Comparison of ENCODE assay signal across 8 cellular contexts in genomic region chr1:30778156-30778978, GRCh38. TPM values are rescaled to one million over a fixed set of nuclear protein-coding genes. Genes with fewer than 3 reads are reported as not detected.
A peak's percentile ranks its signal among the peaks of the same experiment; 100 is the strongest.
DNase-seq lines count a peak whose midpoint lies in the region; ATAC-seq, FAIRE-seq and TF ChIP-seq lines count a peak whose summit lies in the region.

No MANE protein-coding gene starts in this region.

- H3K9ac ChIP-seq in H1 (replicated peaks in 1 of 4; ENCODE audit: extremely low read depth in 1 of 4, low read depth in 3 of 4, low read length in 3 of 4): no peak overlapping the region

- no peaks in the 10 kb centered on the region for H3K36me3 ChIP-seq in H1 (ENCODE audit: control insufficient read depth in 2 of 4, insufficient read depth in 4 of 4, low read length in 3 of 4)

- 89% methylated on average over 11 of the region's 11 CpGs; no CpG with 5 or more reads in 1 of the 2 experiments for WGBS in H1 (ENCODE audit: extremely low coverage in 1 of 2, insufficient coverage in 1 of 2, insufficient read length in 1 of 2, insufficient replicate concordance in 2 of 2, low coverage in 1 of 2, low lambda C conversion rate in 2 of 2, missing lambda C conversion rate in 1 of 2), 2 experiments

- no peak overlapping the region for H4K8ac ChIP-seq in H1 (ENCODE audit: extremely low read depth, insufficient read depth, low read length)

- no peaks in the 10 kb centered on the region for H3K79me1 ChIP-seq in H1 (ENCODE audit: low read depth, low read length)

- H3K27ac ChIP-seq in H1 (ENCODE audit: low read depth, low read length): no peak overlapping the region

- TF ChIP-seq POLR2A in H1 (IDR thresholded peaks at IDR 0.05; ENCODE audit: control extremely low read depth in 1 of 2, low read depth in 2 of 2, low read length in 2 of 2): no peak

- H3K27me3 ChIP-seq in H1 (replicated peaks in 1 of 4; ENCODE audit: control insufficient read depth in 3 of 4, extremely low read depth in 1 of 4, insufficient read depth in 3 of 4, low read length in 3 of 4): no peaks in the 10 kb centered on the region

- ATAC-seq in GM18520 (IDR thresholded peaks at IDR 0.05; ENCODE audit: unreplicated experiment): no peak
- ATAC-seq in GM18858 (IDR thresholded peaks at IDR 0.05; ENCODE audit: unreplicated experiment): no peak

- no peaks in the 10 kb centered on the region for H4K20me1 ChIP-seq in H1 (replicated peaks in 1 of 2; ENCODE audit: control insufficient read depth in 1 of 2, insufficient read depth in 2 of 2, low read length in 2 of 2)

- DNase-seq in stimulated activated CD4-positive, alpha-beta T cell treated with anti-CD3 and anti-CD28 coated beads, Interleukin-1b, Interleukin-23, amount 100 ng/mL, for 48 hours: peak; percentile 59
- DNase-seq in stimulated activated CD4-positive, alpha-beta T cell treated with anti-CD3 and anti-CD28 coated beads, Interleukin-4, amount 100 ng/mL, for 1 hour: no peak
- DNase-seq in NCI-H82 (lab: John Stamatoyannopoulos, UW) (peak; percentile 88), H1 (ENCODE audit: low read depth in 1 of 2, low spot score in 2 of 2) (no peak), superior temporal gyrus (ENCODE audit: extremely low spot score) (peak; percentile 64), GM10248 (ENCODE audit: extremely low spot score) (no peak)

- H3K9me3 ChIP-seq in H1 (ENCODE audit: insufficient read depth in 2 of 2, low read depth in 1 of 2, low read length in 1 of 2): no peaks in the 10 kb centered on the region

- no peak overlapping the region for H3K56ac ChIP-seq in H1 (replicated peaks; ENCODE audit: insufficient read length, low read depth, low read length)

- no peak overlapping the region for H4K91ac ChIP-seq in H1 (replicated peaks; ENCODE audit: insufficient read length, low read length)

- H3K79me2 ChIP-seq in H1 (ENCODE audit: control insufficient read depth in 1 of 2, insufficient read depth in 2 of 2, low read length in 2 of 2): no peaks in the 10 kb centered on the region

- H2AK5ac ChIP-seq in H1 (ENCODE audit: low read depth, low read length): no peak overlapping the region

- H2BK20ac ChIP-seq in H1 (ENCODE audit: low read length): no peak overlapping the region

- H3K14ac ChIP-seq in H1 (ENCODE audit: insufficient read length): no peak overlapping the region

- TF ChIP-seq CTCF in H1 (IDR thresholded peaks at IDR 0.05; ENCODE audit: control extremely low read depth in 1 of 3, insufficient read depth in 1 of 3, low read depth in 1 of 3, low read length in 3 of 3): no peak
- no peak for TF ChIP-seq CTCF in GM10248 (IDR thresholded peaks at IDR 0.05; ENCODE audit: control extremely low read depth, extremely low read depth, low read depth, missing control alignments)

- peaks cover 0 to 4% (median 2%) of the 10 kb centered on the region in 4 experiments; a peak in 4 of 7 replicates for H3K4me1 ChIP-seq in H1 (replicated peaks in 1 of 4; ENCODE audit: control insufficient read depth in 3 of 4, insufficient read depth in 4 of 4, low read length in 3 of 4)

- H3K18ac ChIP-seq in H1 (ENCODE audit: extremely low read depth, low read length): no peak overlapping the region

- no peak for FAIRE-seq in H1 (lab: Jason Lieb, UNC)

- H3K4me2 ChIP-seq in H1 (ENCODE audit: insufficient read depth in 1 of 2, low read depth in 2 of 2, low read length in 2 of 2): no peak overlapping the region

- no peak overlapping the region for H2BK120ac ChIP-seq in H1 (replicated peaks; ENCODE audit: low read depth, low read length)

- H3K23ac ChIP-seq in H1 (ENCODE audit: insufficient read length): no peak overlapping the region

- H2AFZ ChIP-seq in H1 (ENCODE audit: low read length): no peak overlapping the region

- CTCF ChIA-PET in H1 (lab: Charles Lee; ENCODE audit: partially characterized antibody): interaction anchor here (0.7 to 51.2 kb wide), 9 partner anchors 9 to 143 kb away, joined by 3 to 1640 read pairs (median 7); partner anchors contain the start of genes LAPTM5, MATN1 and SDC3
- CTCF ChIA-PET in GM10248 (lab: Yijun Ruan, JAX): interaction anchor here (1.0 to 16.7 kb wide), 9 partner anchors 11 to 151 kb away, joined by 3 to 611 read pairs (median 31); partner anchors contain the start of genes LAPTM5 and MATN1

- no peak overlapping the region for H3K4ac ChIP-seq in H1 (replicated peaks; ENCODE audit: insufficient read length, low read depth, low read length)

- H4K5ac ChIP-seq in H1 (ENCODE audit: insufficient read length, low read depth, low read length): no peak overlapping the region

- no peak for TF ChIP-seq EP300 in H1 (IDR thresholded peaks at IDR 0.05; ENCODE audit: borderline replicate concordance in 1 of 2, low read depth in 2 of 2, low read length in 2 of 2)

- TF ChIP-seq RAD21 in H1 (IDR thresholded peaks at IDR 0.05 in 1 of 2, conservative IDR thresholded peaks at IDR 0.05 in 1 of 2; ENCODE audit: low read depth in 2 of 2, low read length in 2 of 2): no peak

- H2BK12ac ChIP-seq in H1 (ENCODE audit: low read depth, low read length): 0 out of 2 replicates have a peak overlapping the region, but pooled peaks have one; percentile 50

- POLR2A ChIA-PET in H1 (lab: Charles Lee; ENCODE audit: partially characterized antibody): interaction anchor here (0.7 to 1.0 kb wide), 3 partner anchors 14 to 47 kb away, joined by 3 read pairs; no protein-coding TSS in a partner anchor
- POLR2A ChIA-PET in GM10248 (lab: Yijun Ruan, JAX): interaction anchor here (0.5 to 1.4 kb wide), 2 partner anchors 12 to 274 kb away, joined by 6 to 7 read pairs; no protein-coding TSS in a partner anchor

- no peak overlapping the region for H3K4me3 ChIP-seq in H1 (ENCODE audit: extremely low read depth in 1 of 4, insufficient read depth in 2 of 4, low read depth in 3 of 4, low read length in 4 of 4)

- H2BK5ac ChIP-seq in H1 (ENCODE audit: low read depth, low read length): no peak overlapping the region

- no peak overlapping the region for H2BK15ac ChIP-seq in H1 (ENCODE audit: low read length)

- H3K23me2 ChIP-seq in H1 (ENCODE audit: low read depth, low read length): no peaks in the 10 kb centered on the region

TF ChIP-seq in H1, 55 proteins besides CTCF, POLR2A, EP300 and RAD21:
- TF ChIP-seq JUND (IDR thresholded peaks at IDR 0.05; ENCODE audit: low read length): no peak
- TF ChIP-seq KDM5A (IDR thresholded peaks at IDR 0.05; ENCODE audit: low read length): no peak
- no peak for TF ChIP-seq PHF8 (conservative IDR thresholded peaks at IDR 0.05; ENCODE audit: low read depth, low read length)
- no peak for TF ChIP-seq SIX5 (IDR thresholded peaks at IDR 0.05; ENCODE audit: low read depth, low read length)
- no peak for TF ChIP-seq MAFK (IDR thresholded peaks at IDR 0.05; ENCODE audit: low read depth, low read length)
- no peak for TF ChIP-seq TBP (IDR thresholded peaks at IDR 0.05; ENCODE audit: low read depth, low read length)
- TF ChIP-seq KDM4A (IDR thresholded peaks at IDR 0.05; ENCODE audit: low read depth, low read length, severe bottlenecking): no peak
- no peak for TF ChIP-seq TEAD4 (IDR thresholded peaks at IDR 0.05; ENCODE audit: low read depth, low read length)

RNA-seq across cellular contexts. Expression of gene LAPTM5, which starts 20.8 kb away (rescaled TPM):
- 0.37 and 0.52 TPM in 2 replicates for total RNA-seq in H1 (2021; fragmentation: NEBNext Ultra II Directional; extraction: Animal tissue kit (Norgen Biotek cat#: 25700))
- polyA plus RNA-seq in H1 (2011; rRNA removed): 0.77 and 1.4 TPM in 2 replicates
- polyA plus RNA-seq in H1 (2011; cell fraction: cytosol; rRNA removed): 0.83 TPM
- polyA plus RNA-seq in H1 (2011; cell fraction: nucleus; rRNA removed): 0.46 TPM
- polyA plus RNA-seq in H1 (2012, experiment 1 of 2): 0.39 to 0.60 TPM (median 0.52 TPM) in 3 of 4 replicates, not detected in the other
- polyA plus RNA-seq in H1 (2012, experiment 2 of 2): 0.18 TPM
- 0.57 TPM for polyA plus RNA-seq in H1 (2013, experiment 1 of 2)
- 0.99 TPM for polyA plus RNA-seq in H1 (2013, experiment 2 of 2)
- 1.0 and 1.1 TPM in 2 replicates for polyA minus RNA-seq in H1 (2011; rRNA and poly(A)+ RNA removed)
- polyA minus RNA-seq in H1 (2011; cell fraction: cytosol; rRNA and poly(A)+ RNA removed): not detected
- polyA minus RNA-seq in H1 (2011; cell fraction: nucleus; rRNA and poly(A)+ RNA removed): 0.30 TPM

RNA-seq across cellular contexts. Expression of gene MATN1, which starts 55.0 kb away (rescaled TPM):
- 0.11 and 0.28 TPM in 2 replicates for total RNA-seq in H1 (2021; fragmentation: NEBNext Ultra II Directional; extraction: Animal tissue kit (Norgen Biotek cat#: 25700))
- 0.11 and 0.12 TPM in 2 replicates for polyA plus RNA-seq in H1 (2011; rRNA removed)
- polyA plus RNA-seq in H1 (2011; cell fraction: cytosol; rRNA removed): 0.23 TPM
- 0.19 TPM for polyA plus RNA-seq in H1 (2011; cell fraction: nucleus; rRNA removed)
- polyA plus RNA-seq in H1 (2012, experiment 1 of 2): 0.11 to 0.32 TPM (median 0.16 TPM) in 4 replicates
- polyA plus RNA-seq in H1 (2012, experiment 2 of 2): not detected
- 0.08 TPM for polyA plus RNA-seq in H1 (2013, experiment 1 of 2)
- polyA plus RNA-seq in H1 (2013, experiment 2 of 2): 0.11 TPM
- 0.13 and 0.24 TPM in 2 replicates for polyA minus RNA-seq in H1 (2011; rRNA and poly(A)+ RNA removed)
- polyA minus RNA-seq in H1 (2011; cell fraction: cytosol; rRNA and poly(A)+ RNA removed): not detected
- not detected for polyA minus RNA-seq in H1 (2011; cell fraction: nucleus; rRNA and poly(A)+ RNA removed)

Comparison
In these comparisons a context has a peak if more than half of its experiments do, and no peak if none do; other contexts are left out.
1. DNase-seq: peak in stimulated activated CD4-positive, alpha-beta T cell treated with anti-CD3 and anti-CD28 coated beads, Interleukin-1b, Interleukin-23, amount 100 ng/mL, for 48 hours (single experiment), NCI-H82 (single experiment) and superior temporal gyrus (single experiment); none in stimulated activated CD4-positive, alpha-beta T cell treated with anti-CD3 and anti-CD28 coated beads, Interleukin-4, amount 100 ng/mL, for 1 hour (single experiment), H1 (0 of 2) and GM10248 (single experiment).